In the genomic region with DNA sequence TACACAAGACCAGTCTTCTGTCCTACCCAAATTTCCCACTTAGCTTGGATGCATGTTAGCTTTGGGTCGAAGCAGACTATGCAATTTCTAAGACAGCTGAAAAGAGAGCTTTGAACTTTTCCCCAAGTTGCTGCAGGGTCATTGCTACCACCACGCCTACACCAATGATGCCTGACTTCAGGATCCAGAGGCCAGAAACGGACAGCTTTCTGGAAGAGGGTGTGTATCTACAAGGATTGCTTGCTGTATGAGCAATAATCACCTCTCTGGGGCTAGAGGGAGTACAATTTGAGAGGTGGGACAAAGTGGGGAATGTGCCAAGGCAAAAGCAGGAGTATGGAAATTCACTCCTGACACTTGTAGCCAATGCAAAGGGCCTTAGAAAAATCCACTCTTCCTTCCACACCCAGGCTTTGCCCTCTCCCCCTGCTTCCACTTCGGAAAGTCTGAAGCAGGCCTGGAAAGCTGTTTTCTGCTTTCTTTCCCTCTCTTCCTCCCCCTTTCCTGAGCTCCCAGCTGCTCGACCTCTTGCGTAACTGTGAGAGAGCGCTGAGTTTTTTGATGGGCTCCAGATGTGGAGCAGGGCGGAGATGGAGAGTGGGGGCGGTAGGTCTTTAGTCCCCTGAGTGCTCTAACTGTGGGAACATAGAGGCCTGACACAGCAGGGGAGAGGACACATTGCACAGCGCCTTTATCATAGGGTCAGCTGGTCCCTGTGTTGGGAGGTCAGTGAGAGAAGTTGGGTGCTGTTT, we compare ENCODE assay signal across 1 cellular context.
TF ChIP-seq lines count a peak whose summit lies in the region.

No MANE protein-coding gene starts in this region.

TF ChIP-seq in HEK293, 187 proteins besides CTCF, POLR2A, EP300 and RAD21 (continued from another document):
- TF ChIP-seq, protein P1, sequence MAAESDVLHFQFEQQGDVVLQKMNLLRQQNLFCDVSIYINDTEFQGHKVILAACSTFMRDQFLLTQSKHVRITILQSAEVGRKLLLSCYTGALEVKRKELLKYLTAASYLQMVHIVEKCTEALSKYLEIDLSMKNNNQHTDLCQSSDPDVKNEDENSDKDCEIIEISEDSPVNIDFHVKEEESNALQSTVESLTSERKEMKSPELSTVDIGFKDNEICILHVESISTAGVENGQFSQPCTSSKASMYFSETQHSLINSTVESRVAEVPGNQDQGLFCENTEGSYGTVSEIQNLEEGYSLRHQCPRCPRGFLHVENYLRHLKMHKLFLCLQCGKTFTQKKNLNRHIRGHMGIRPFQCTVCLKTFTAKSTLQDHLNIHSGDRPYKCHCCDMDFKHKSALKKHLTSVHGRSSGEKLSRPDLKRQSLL (tag by site-specific recombination; IDR thresholded peaks at IDR 0.05) = peak; percentile 62
- TF ChIP-seq PRDM1 (tag by site-specific recombination; IDR thresholded peaks at IDR 0.05) (peak; percentile 71), EGR2 (tag by site-specific recombination; IDR thresholded peaks at IDR 0.05; ENCODE audit: low read depth) (peak; percentile 65; the same call in 1 of the 2 replicates), ZNF404 (tag by site-specific recombination; IDR thresholded peaks at IDR 0.05) (no peak), ZBTB17 (tag by site-specific recombination; IDR thresholded peaks at IDR 0.05) (peak; percentile 39; the same call in 1 of the 2 replicates), ZFHX2 (tag by site-specific recombination; conservative IDR thresholded peaks at IDR 0.05) (peak; percentile 65)
- TF ChIP-seq, protein P2, sequence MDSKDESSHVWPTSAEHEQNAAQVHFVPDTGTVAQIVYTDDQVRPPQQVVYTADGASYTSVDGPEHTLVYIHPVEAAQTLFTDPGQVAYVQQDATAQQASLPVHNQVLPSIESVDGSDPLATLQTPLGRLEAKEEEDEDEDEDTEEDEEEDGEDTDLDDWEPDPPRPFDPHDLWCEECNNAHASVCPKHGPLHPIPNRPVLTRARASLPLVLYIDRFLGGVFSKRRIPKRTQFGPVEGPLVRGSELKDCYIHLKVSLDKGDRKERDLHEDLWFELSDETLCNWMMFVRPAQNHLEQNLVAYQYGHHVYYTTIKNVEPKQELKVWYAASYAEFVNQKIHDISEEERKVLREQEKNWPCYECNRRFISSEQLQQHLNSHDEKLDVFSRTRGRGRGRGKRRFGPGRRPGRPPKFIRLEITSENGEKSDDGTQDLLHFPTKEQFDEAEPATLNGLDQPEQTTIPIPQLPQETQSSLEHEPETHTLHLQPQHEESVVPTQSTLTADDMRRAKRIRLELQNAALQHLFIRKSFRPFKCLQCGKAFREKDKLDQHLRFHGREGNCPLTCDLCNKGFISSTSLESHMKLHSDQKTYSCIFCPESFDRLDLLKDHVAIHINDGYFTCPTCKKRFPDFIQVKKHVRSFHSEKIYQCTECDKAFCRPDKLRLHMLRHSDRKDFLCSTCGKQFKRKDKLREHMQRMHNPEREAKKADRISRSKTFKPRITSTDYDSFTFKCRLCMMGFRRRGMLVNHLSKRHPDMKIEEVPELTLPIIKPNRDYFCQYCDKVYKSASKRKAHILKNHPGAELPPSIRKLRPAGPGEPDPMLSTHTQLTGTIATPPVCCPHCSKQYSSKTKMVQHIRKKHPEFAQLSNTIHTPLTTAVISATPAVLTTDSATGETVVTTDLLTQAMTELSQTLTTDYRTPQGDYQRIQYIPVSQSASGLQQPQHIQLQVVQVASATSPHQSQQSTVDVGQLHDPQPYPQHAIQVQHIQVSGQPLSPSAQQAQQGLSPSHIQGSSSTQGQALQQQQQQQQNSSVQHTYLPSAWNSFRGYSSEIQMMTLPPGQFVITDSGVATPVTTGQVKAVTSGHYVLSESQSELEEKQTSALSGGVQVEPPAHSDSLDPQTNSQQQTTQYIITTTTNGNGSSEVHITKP (tag by site-specific recombination; IDR thresholded peaks at IDR 0.05) = peak; percentile 61
- TF ChIP-seq, protein P3, sequence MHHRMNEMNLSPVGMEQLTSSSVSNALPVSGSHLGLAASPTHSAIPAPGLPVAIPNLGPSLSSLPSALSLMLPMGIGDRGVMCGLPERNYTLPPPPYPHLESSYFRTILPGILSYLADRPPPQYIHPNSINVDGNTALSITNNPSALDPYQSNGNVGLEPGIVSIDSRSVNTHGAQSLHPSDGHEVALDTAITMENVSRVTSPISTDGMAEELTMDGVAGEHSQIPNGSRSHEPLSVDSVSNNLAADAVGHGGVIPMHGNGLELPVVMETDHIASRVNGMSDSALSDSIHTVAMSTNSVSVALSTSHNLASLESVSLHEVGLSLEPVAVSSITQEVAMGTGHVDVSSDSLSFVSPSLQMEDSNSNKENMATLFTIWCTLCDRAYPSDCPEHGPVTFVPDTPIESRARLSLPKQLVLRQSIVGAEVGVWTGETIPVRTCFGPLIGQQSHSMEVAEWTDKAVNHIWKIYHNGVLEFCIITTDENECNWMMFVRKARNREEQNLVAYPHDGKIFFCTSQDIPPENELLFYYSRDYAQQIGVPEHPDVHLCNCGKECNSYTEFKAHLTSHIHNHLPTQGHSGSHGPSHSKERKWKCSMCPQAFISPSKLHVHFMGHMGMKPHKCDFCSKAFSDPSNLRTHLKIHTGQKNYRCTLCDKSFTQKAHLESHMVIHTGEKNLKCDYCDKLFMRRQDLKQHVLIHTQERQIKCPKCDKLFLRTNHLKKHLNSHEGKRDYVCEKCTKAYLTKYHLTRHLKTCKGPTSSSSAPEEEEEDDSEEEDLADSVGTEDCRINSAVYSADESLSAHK (tag by site-specific recombination; IDR thresholded peaks at IDR 0.05) = no peak
- TF ChIP-seq, protein P4, sequence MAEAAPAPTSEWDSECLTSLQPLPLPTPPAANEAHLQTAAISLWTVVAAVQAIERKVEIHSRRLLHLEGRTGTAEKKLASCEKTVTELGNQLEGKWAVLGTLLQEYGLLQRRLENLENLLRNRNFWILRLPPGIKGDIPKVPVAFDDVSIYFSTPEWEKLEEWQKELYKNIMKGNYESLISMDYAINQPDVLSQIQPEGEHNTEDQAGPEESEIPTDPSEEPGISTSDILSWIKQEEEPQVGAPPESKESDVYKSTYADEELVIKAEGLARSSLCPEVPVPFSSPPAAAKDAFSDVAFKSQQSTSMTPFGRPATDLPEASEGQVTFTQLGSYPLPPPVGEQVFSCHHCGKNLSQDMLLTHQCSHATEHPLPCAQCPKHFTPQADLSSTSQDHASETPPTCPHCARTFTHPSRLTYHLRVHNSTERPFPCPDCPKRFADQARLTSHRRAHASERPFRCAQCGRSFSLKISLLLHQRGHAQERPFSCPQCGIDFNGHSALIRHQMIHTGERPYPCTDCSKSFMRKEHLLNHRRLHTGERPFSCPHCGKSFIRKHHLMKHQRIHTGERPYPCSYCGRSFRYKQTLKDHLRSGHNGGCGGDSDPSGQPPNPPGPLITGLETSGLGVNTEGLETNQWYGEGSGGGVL (tag by site-specific recombination; IDR thresholded peaks at IDR 0.05) = peak; percentile 58
- TF ChIP-seq, protein P5, sequence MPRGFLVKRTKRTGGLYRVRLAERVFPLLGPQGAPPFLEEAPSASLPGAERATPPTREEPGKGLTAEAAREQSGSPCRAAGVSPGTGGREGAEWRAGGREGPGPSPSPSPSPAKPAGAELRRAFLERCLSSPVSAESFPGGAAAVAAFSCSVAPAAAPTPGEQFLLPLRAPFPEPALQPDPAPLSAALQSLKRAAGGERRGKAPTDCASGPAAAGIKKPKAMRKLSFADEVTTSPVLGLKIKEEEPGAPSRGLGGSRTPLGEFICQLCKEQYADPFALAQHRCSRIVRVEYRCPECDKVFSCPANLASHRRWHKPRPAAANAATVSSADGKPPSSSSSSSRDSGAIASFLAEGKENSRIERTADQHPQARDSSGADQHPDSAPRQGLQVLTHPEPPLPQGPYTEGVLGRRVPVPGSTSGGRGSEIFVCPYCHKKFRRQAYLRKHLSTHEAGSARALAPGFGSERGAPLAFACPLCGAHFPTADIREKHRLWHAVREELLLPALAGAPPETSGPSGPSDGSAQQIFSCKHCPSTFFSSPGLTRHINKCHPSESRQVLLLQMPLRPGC (tag by site-specific recombination; IDR thresholded peaks at IDR 0.05) = no peak
